ENCODE assay signal across 1 cellular context in the genomic region with DNA sequence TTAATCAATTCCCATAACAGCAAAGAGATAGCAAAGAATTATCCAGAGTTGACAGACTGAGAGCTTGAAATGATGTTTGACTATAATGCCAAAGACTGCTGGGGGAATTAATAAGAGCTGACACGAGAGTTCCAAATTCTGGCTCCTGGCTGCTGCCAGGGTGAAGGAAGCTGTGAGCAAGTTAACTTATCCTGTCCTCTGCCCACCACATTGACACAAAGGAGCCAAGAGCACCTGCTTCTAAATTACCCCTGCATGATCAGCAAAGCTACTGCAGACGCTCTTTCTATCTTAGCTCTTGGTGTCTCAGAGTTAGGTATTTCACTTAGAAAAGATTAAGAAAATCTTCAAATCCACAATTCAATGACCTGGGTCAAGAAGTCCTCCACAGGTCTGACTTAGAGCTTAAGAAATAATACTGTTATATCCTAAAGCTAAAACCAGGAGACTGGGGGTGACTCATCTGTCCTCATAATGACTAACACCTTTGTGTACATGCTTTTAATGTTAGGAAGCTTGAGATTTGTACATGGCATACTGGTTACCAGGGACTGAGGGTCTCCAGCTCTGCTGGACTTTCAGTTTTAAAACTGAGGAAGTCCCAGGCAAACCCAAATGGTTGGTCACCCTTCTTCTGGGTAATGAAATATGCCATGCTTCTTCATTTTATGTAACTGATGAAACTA.
TF ChIP-seq lines count a peak whose summit lies in the region.

No MANE protein-coding gene starts in this region.

TF ChIP-seq in IMR-90, 13 proteins besides CTCF, POLR2A, EP300 and RAD21 (continued from another document):
- TF ChIP-seq FOS (IDR thresholded peaks at IDR 0.05; ENCODE audit: low read depth, low read length), result peak; percentile 97
- TF ChIP-seq MAZ (IDR thresholded peaks at IDR 0.05; ENCODE audit: borderline replicate concordance, low read depth, low read length), result no peak
